In genomic region chr1:98099501-98099900, GRCh38 we compare ENCODE assay signal across 2 cellular contexts.
TF ChIP-seq lines count a peak whose summit lies in the region.

No MANE protein-coding gene starts in this region.

TF ChIP-seq in SK-N-SH, 30 proteins besides CTCF, POLR2A, EP300 and RAD21 (continued from another document):
- TF ChIP-seq REST (IDR thresholded peaks at IDR 0.05; ENCODE audit: low read depth, low read length): no peak
TF ChIP-seq in SK-N-SH: peak in this region for 1.

TF ChIP-seq in SK-N-SH treated with all-trans-retinoic acid at 6 μM for 48 hours, 23 proteins besides CTCF, POLR2A, EP300 and RAD21:
- no peak for TF ChIP-seq TSHZ2 (CRISPR knock-in tag; IDR thresholded peaks at IDR 0.05)
- no peak for TF ChIP-seq TOX (CRISPR knock-in tag; IDR thresholded peaks at IDR 0.05; ENCODE audit: borderline replicate concordance)
